ENCODE assay signal across 8 cellular contexts in genomic region chr11:10302744-10303557, GRCh38. TPM values are rescaled to one million over a fixed set of nuclear protein-coding genes. Genes with fewer than 3 reads are reported as not detected.
A peak's percentile ranks its signal among the peaks of the same experiment; 100 is the strongest.
DNase-seq lines count a peak whose midpoint lies in the region; ATAC-seq and TF ChIP-seq lines count a peak whose summit lies in the region.

No MANE protein-coding gene starts in this region.

- no peak for ATAC-seq in GM21786 (IDR thresholded peaks at IDR 0.05; ENCODE audit: unreplicated experiment)

- no peaks in the 10 kb centered on the region for H3K79me1 ChIP-seq in mesendoderm (ENCODE audit: low read length)

- H3K4me1 ChIP-seq in endodermal cell (ENCODE audit: control insufficient read depth, insufficient read depth, low read length), result no peaks in the 10 kb centered on the region
- H3K4me1 ChIP-seq in mesendoderm (ENCODE audit: control insufficient read depth, low read depth, low read length), result peaks cover 2% of the 10 kb centered on the region

- TF ChIP-seq CTCF in endodermal cell (conservative IDR thresholded peaks at IDR 0.05), result no peak

- H3K56ac ChIP-seq in mesendoderm (ENCODE audit: low read length), result peak overlapping the region; percentile 92

- peaks cover 2% of the 10 kb centered on the region for H3K36me3 Mint-ChIP-seq in endodermal cell (ENCODE audit: low read depth)

- H3K23ac ChIP-seq in mesendoderm (ENCODE audit: low read length), result peak overlapping the region; percentile 99

- peaks cover 85% of the 10 kb centered on the region for H3K27me3 Mint-ChIP-seq in endodermal cell (ENCODE audit: insufficient read depth)

- H3K9ac ChIP-seq in endodermal cell (ENCODE audit: extremely low read depth, low read length, poor library complexity, severe bottlenecking) (peak overlapping the region; percentile 70), mesendoderm (ENCODE audit: low read length) (peak overlapping the region; percentile 81)

- H3K27me3 ChIP-seq in endodermal cell (ENCODE audit: control insufficient read depth, insufficient read depth, low read length, poor library complexity, severe bottlenecking) (peaks cover 59% of the 10 kb centered on the region), mesendoderm (ENCODE audit: insufficient read depth, low read length, poor library complexity) (no peaks in the 10 kb centered on the region)

- DNase-seq in NCI-H2171 treated with DMSO at 0.1 percent for 48 hours (lab: John Stamatoyannopoulos, UW) (peak; percentile 13), NCI-H2171 (lab: John Stamatoyannopoulos, UW) (no peak), NCI-H2227 treated with DMSO at 0.1 percent for 48 hours (lab: John Stamatoyannopoulos, UW) (peak; percentile 23), endodermal cell (peak; percentile 81), mesendoderm (peak; percentile 72)
- peak; percentile 80 for DNase-seq in activated CD8-positive, alpha-beta memory T cell treated with anti-CD3 and anti-CD28 coated beads, Interleukin-2, amount 50 U/mL, for 48 hours
- DNase-seq in stimulated activated naive CD4-positive, alpha-beta T cell (lab: John Stamatoyannopoulos, UW), result peak; percentile 54 to 74 (median 64)

- H4K8ac ChIP-seq in mesendoderm (ENCODE audit: low read depth, low read length), result no peak overlapping the region

- H3K9me3 ChIP-seq in endodermal cell (ENCODE audit: control insufficient read depth, low read length), result no peaks in the 10 kb centered on the region

- 1% methylated on average over 43 to 56 of the region's 56 CpGs for WGBS in endodermal cell (ENCODE audit: insufficient coverage in 1 of 2, insufficient read length in 1 of 2), 2 experiments
- WGBS in mesendoderm (ENCODE audit: extremely low coverage, insufficient coverage, low lambda C conversion rate), result no CpG with 5 or more reads among the region's 56 CpGs

- H3K79me2 ChIP-seq in mesendoderm (ENCODE audit: control insufficient read depth, insufficient read depth, low read length), result peaks cover 21% of the 10 kb centered on the region

- H3K18ac ChIP-seq in mesendoderm (ENCODE audit: low read length), result peak overlapping the region; percentile 75

- H2BK120ac ChIP-seq in mesendoderm (ENCODE audit: low read depth, low read length), result no peak overlapping the region

- peak overlapping the region; percentile 91 for H3K4me2 ChIP-seq in mesendoderm (ENCODE audit: low read length)

- peak overlapping the region; percentile 71 for H3K4me3 Mint-ChIP-seq in endodermal cell

- peaks cover 31% of the 10 kb centered on the region for H3K36me3 ChIP-seq in endodermal cell (ENCODE audit: control insufficient read depth, insufficient read depth, low read length)
- H3K36me3 ChIP-seq in mesendoderm (ENCODE audit: control insufficient read depth, insufficient read depth, low read length), result no peaks in the 10 kb centered on the region

- H3K4me3 ChIP-seq in endodermal cell (ENCODE audit: low read length), result peak overlapping the region; percentile 93
- peak overlapping the region; percentile 4 for H3K4me3 ChIP-seq in mesendoderm (ENCODE audit: low read length)

- H4K5ac ChIP-seq in mesendoderm (ENCODE audit: low read length), result no peak overlapping the region

- no peak overlapping the region for H2AK5ac ChIP-seq in mesendoderm (ENCODE audit: low read length)

- H3K27ac ChIP-seq in endodermal cell (ENCODE audit: low read depth, low read length), result no peak overlapping the region
- H3K27ac ChIP-seq in mesendoderm (ENCODE audit: low read depth, low read length), result peak overlapping the region; percentile 55

- H3K4me1 Mint-ChIP-seq in endodermal cell, result peaks cover 23% of the 10 kb centered on the region

- peak overlapping the region; percentile 81 for H3K27ac Mint-ChIP-seq in endodermal cell

- peak overlapping the region; percentile 66 for H2BK5ac ChIP-seq in mesendoderm (ENCODE audit: low read length)

- H3K9me3 Mint-ChIP-seq in endodermal cell, result no peaks in the 10 kb centered on the region

- peak overlapping the region; percentile 73 for H3K4ac ChIP-seq in mesendoderm (ENCODE audit: low read depth, low read length)

- no peak overlapping the region for H2BK15ac ChIP-seq in mesendoderm (replicated peaks; ENCODE audit: low read depth)

RNA-seq across cellular contexts. Expression of gene ADM, which starts 1.9 kb away (rescaled TPM):
- total RNA-seq in endodermal cell, result 10 to 100 TPM; 20.6 to 35.5 TPM
- 38.5 TPM for polyA plus RNA-seq in endodermal cell (2013, experiment 1 of 2)
- 38.1 TPM for polyA plus RNA-seq in endodermal cell (2013, experiment 2 of 2)
- 12.6 TPM for polyA plus RNA-seq in mesendoderm (2013, experiment 1 of 2)
- polyA plus RNA-seq in mesendoderm (2013, experiment 2 of 2), result 15.2 TPM

RNA-seq across cellular contexts. Expression of gene SBF2, which starts 8.9 kb away (rescaled TPM):
- 10 to 100 TPM; 27.1 to 32.5 TPM for total RNA-seq in endodermal cell
- 24.3 TPM for polyA plus RNA-seq in endodermal cell (2013, experiment 1 of 2)
- 23.7 TPM for polyA plus RNA-seq in endodermal cell (2013, experiment 2 of 2)
- polyA plus RNA-seq in mesendoderm (2013, experiment 1 of 2), result 14.5 TPM
- polyA plus RNA-seq in mesendoderm (2013, experiment 2 of 2), result 15.3 TPM
